In the genomic region with DNA sequence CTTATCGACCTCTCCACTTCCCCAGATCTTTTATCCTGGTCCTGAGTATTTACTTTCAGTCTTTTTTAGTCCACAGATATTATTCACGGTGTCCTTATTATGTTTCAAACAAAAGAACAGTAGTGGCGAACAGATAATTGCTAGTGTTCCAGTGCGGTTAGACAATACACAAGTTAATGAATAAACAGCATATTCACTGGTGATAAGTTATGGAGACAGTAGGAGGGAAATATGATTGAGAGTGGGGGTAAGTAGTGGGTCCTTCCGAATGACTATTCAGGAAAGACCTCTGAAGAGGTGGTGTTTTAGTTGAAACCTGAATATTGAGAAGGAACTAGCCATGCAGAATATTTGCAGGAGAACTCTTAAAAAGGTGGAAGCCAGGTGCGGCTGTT, we compare ENCODE assay signal across 8 cellular contexts. TPM values are rescaled to one million over a fixed set of nuclear protein-coding genes. Genes with fewer than 3 reads are reported as not detected.
DNase-seq lines count a peak whose midpoint lies in the region; ATAC-seq, FAIRE-seq and TF ChIP-seq lines count a peak whose summit lies in the region.

No MANE protein-coding gene starts in this region.

- H3K4me1 Mint-ChIP-seq in naive B cell, result peaks cover 32 to 40% (median 39%) of the 10 kb centered on the region in 3 donors

- H3K27me3 ChIP-seq in bronchial epithelial cell (ENCODE audit: control insufficient read depth, insufficient read depth, low read length), result no peaks in the 10 kb centered on the region

- H3K27ac Mint-ChIP-seq in naive B cell, result peak overlapping the region; percentile 88 to 96 (median 94)

- H3K36me3 Mint-ChIP-seq in naive B cell, result no peaks in the 10 kb centered on the region

- DNase-seq in LoVo (ENCODE audit: low spot score) (peak; percentile 7), bronchial epithelial cell (ENCODE audit: low read depth) (no peak), naive B cell (no peak), OCI-M2 (lab: John Stamatoyannopoulos, UW; ENCODE audit: unreplicated experiment) (no peak), ecto neural progenitor cell (ENCODE audit: low spot score) (no peak), GM19239 (ENCODE audit: insufficient read length, low spot score) (no peak), HuH-7 (ENCODE audit: low spot score) (no peak)

- H3K4me3 Mint-ChIP-seq in naive B cell, result peak overlapping the region; percentile 91 to 97 (median 95)

- H3K36me3 ChIP-seq in bronchial epithelial cell (ENCODE audit: control insufficient read depth, insufficient read depth, low read length), result no peaks in the 10 kb centered on the region

- H3K4me3 ChIP-seq in bronchial epithelial cell (ENCODE audit: low read depth, low read length), result peak overlapping the region; percentile 99

- ATAC-seq in GM18909 (IDR thresholded peaks at IDR 0.05; ENCODE audit: poor library complexity, unreplicated experiment) (peak; percentile 15), naive B cell (ENCODE audit: low read depth in 2 of 2) (no peak)

- H3K27me3 Mint-ChIP-seq in naive B cell, result no peaks in the 10 kb centered on the region

- TF ChIP-seq CTCF in bronchial epithelial cell (IDR thresholded peaks at IDR 0.05; ENCODE audit: insufficient read depth, low read length, severe bottlenecking), result no peak

- H3K9me3 Mint-ChIP-seq in naive B cell, result no peaks in the 10 kb centered on the region

- FAIRE-seq in bronchial epithelial cell (lab: Jason Lieb, UNC) (no peak), GM19239 (lab: Jason Lieb, UNC) (no peak)

RNA-seq across cellular contexts. Expression of a gene that starts 0.7 kb away (rescaled TPM):
- total RNA-seq in bronchial epithelial cell, result 19.5 and 21.5 TPM in 2 replicates
- polyA plus RNA-seq in naive B cell (ENCODE audit: low read depth in 6 of 6), result 10 to 100 TPM in 5 of 6 donors, 1 to 10 TPM in 1; 6.7 to 23.2 (median 14.2) TPM
